8 cellular contexts compared by ENCODE assay signal in the genomic region with DNA sequence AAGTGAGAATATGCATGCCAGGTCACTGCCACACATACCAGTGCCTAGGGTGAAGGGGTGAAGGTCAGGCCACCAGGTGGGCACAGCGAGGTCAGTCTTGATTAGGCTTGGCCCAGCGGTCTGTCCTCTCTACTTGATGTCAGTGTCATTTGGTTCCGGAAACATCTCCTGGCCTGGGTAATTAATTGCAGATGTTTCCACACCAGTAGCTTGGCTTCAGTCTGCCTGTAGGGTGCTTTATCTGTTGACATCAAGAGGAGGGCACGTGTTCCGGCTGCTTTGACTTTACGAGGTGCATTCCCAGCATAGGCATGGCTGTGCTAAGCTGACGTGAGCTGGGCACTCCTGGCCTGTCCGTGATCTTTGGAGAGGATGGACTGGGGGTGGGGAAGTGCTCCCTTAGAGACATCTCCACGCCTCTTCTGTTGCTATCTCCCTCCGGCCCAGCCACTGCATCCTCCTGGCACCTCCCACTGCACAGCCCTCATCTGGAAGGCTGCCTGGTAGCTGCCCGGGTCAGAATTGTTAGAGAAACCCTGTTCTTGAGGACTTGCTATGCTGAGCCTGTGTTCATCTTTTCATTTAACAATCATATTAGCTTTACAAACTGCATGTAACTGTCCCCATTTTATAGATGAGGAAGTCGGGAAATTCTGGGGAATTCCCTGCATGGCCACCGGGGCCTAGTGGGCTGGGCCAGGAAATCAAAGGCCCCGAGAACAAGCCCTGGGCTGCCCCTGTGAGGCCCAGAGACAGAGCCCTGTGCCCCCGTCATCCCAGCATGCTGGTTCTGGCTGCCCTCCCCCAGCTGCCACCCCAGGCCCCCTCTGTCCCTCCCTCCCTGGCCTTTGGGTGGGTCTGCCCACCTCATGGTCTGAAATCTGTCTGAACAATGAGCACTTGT. TPM values are rescaled to one million over a fixed set of nuclear protein-coding genes. Genes with fewer than 3 reads are reported as not detected.
A peak's percentile ranks its signal among the peaks of the same experiment; 100 is the strongest.
DNase-seq lines count a peak whose midpoint lies in the region; ATAC-seq and TF ChIP-seq lines count a peak whose summit lies in the region.

No MANE protein-coding gene starts in this region.

- no peaks in the 10 kb centered on the region for H3K36me3 ChIP-seq in colonic mucosa

- intact Hi-C loops in colonic mucosa (cut with DNase I), result no loop called here

- H3K4me3 Mint-ChIP-seq in mesothelial cell of epicardium, result no peak overlapping the region

- DNase-seq in SIG-M5 treated with dmso at 0.1 percent for 504 hours (lab: John Stamatoyannopoulos, UW; ENCODE audit: unreplicated experiment) (peak; percentile 14), SIG-M5 (lab: John Stamatoyannopoulos, UW) (no peak), T1000 (lab: John Stamatoyannopoulos, UW) (peak; percentile 86), colonic mucosa (peak; percentile 61), mesothelial cell of epicardium (ENCODE audit: low spot score in 2 of 2, unreplicated experiment in 2 of 2) (no peak), substantia nigra (lab: John Stamatoyannopoulos, UW) (peak in 26 of 49 donors; percentile 6 to 56 (median 23)), putamen (ENCODE audit: low spot score) (no peak)

- H3K9ac ChIP-seq in colonic mucosa (ENCODE audit: low read depth in 2 of 2, low read length in 2 of 2), result no peak overlapping the region

- H3K27ac ChIP-seq in colonic mucosa (peak overlapping the region; percentile 34), substantia nigra (ENCODE audit: low read depth, low read length, poor library complexity, severe bottlenecking) (peak overlapping the region; percentile 63)

- no peak overlapping the region for H3K4me3 ChIP-seq in colonic mucosa

- H3K9me3 ChIP-seq in colonic mucosa, result no peaks in the 10 kb centered on the region

- peak overlapping the region; percentile 61 for H3K27ac Mint-ChIP-seq in mesothelial cell of epicardium

- H3K9me3 Mint-ChIP-seq in mesothelial cell of epicardium, result no peaks in the 10 kb centered on the region

- peaks cover 8% of the 10 kb centered on the region for H3K36me3 Mint-ChIP-seq in mesothelial cell of epicardium

- no peak for TF ChIP-seq CTCF in colonic mucosa (IDR thresholded peaks at IDR 0.05)
- no peak for TF ChIP-seq CTCF in mesothelial cell of epicardium (IDR thresholded peaks at IDR 0.05; ENCODE audit: unreplicated experiment)

- no peaks in the 10 kb centered on the region for H3K27me3 ChIP-seq in colonic mucosa

- no peaks in the 10 kb centered on the region for H3K4me1 Mint-ChIP-seq in mesothelial cell of epicardium

- H3K4me1 ChIP-seq in colonic mucosa, result peaks cover 19% of the 10 kb centered on the region

- ATAC-seq in HG03064 (IDR thresholded peaks at IDR 0.05; ENCODE audit: low read depth, unreplicated experiment), result peak; percentile 46

- H3K27me3 Mint-ChIP-seq in mesothelial cell of epicardium (ENCODE audit: low read depth), result no peaks in the 10 kb centered on the region

RNA-seq across cellular contexts. Expression of a gene that starts 29.1 kb away (rescaled TPM):
- total RNA-seq in colonic mucosa, result 10 to 100 TPM; 24.1 to 33.3 TPM
- 24.7 to 26.4 TPM (median 25.2 TPM) in 3 replicates for total RNA-seq in mesothelial cell of epicardium

Comparison
In these comparisons a context has a peak if more than half of its experiments do, and no peak if none do; other contexts are left out.
1. DNase-seq: peak in SIG-M5 treated with dmso at 0.1 percent for 504 hours (single experiment), T1000 (single experiment), colonic mucosa (single experiment) and substantia nigra (26 of 49); none in SIG-M5 (single experiment), mesothelial cell of epicardium (0 of 2) and putamen (single experiment).